14 cellular contexts compared by ENCODE assay signal in the genomic region with DNA sequence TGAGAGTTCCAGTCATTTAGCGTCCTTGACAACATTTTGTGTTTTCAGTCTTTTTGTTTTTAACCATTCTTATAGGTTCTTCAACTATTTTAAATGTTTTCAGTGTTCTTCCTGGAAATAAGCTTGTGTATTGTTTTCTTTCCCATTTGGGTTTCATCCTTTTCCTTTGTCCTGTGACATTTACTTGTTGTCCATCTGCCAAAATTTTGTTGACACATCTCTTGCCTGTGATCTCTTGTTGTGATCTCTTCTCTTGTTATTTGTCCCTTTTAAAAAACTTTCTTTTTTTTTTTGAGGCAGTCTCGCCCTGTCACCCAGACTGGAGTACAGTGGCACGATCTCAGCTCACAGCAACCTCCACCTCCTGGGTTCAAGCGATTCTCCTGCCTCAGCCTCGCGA.
DNase-seq lines count a peak whose midpoint lies in the region; ATAC-seq and TF ChIP-seq lines count a peak whose summit lies in the region.
"Had no signal": no experiment of that assay in that cellular context is flagged by ENCODE, and none has a peak within 500 bp of the region (broad histone marks: within the 10 kb centered on the region; RNA-seq: fewer than 3 reads in every experiment).

No MANE protein-coding gene starts in this region.

- peaks cover 83% of the 10 kb centered on the region for H3K36me3 ChIP-seq in SK-N-MC (ENCODE audit: insufficient read depth, low read length)
- H3K36me3 ChIP-seq in mammary epithelial cell (ENCODE audit: insufficient read depth, low read length), result peaks cover 2% of the 10 kb centered on the region
- peaks cover 0 to 64% of the 10 kb centered on the region in 2 donors for H3K36me3 ChIP-seq in gastroesophageal sphincter

- H3K27ac Mint-ChIP-seq in natural killer cell, result peak overlapping the region; percentile 57 to 68
- peak overlapping the region in 1 of 2 donors; percentile 84 for H3K27ac Mint-ChIP-seq in natural killer cell treated with Interleukin-12 subunit alpha and Interleukin-12 subunit beta and Interleukin-15 and Interleukin-18, amount 100 ng/mL, for 72 hours

- WGBS in mammary epithelial cell (ENCODE audit: low coverage, missing lambda C conversion rate), result 100% methylated on average over 6 of the region's 6 CpGs
- 93 to 94% methylated on average over 4 to 6 of the region's 6 CpGs for WGBS in gastroesophageal sphincter (ENCODE audit: low coverage in 1 of 2), 2 donors

- H3K27me3 ChIP-seq in mammary epithelial cell (ENCODE audit: insufficient read depth, low read length) (no peaks in the 10 kb centered on the region), gastroesophageal sphincter (no peaks in the 10 kb centered on the region)

- intact Hi-C loops in natural killer cell (cut with micrococcal nuclease) (no loop called here), mammary epithelial cell (cut with micrococcal nuclease) (no loop called here)

- in situ Hi-C loops in mammary epithelial cell (cut with MboI; ENCODE audit: low sequenced_read_pairs in 2 of 2), result no loop called here

- H4K20me1 ChIP-seq in mammary epithelial cell (ENCODE audit: insufficient read depth, low read length), result no peaks in the 10 kb centered on the region

- TF ChIP-seq CTCF in natural killer cell (IDR thresholded peaks at IDR 0.05), result no peak
- no peak for TF ChIP-seq CTCF in mammary epithelial cell (conservative IDR thresholded peaks at IDR 0.05 in 1 of 2, IDR thresholded peaks at IDR 0.05 in 1 of 2; ENCODE audit: extremely low read depth in 1 of 2, insufficient read depth in 1 of 2, low read depth in 1 of 2, low read length in 2 of 2)
- no peak for TF ChIP-seq CTCF in gastroesophageal sphincter (IDR thresholded peaks at IDR 0.05)

- no peaks in the 10 kb centered on the region for H3K79me2 ChIP-seq in mammary epithelial cell (ENCODE audit: insufficient read depth, low read length)

- TF ChIP-seq EP300 in gastroesophageal sphincter (IDR thresholded peaks at IDR 0.05), result no peak

- peaks cover 0 to 4% of the 10 kb centered on the region in 2 donors for H3K4me1 Mint-ChIP-seq in natural killer cell
- peaks cover 0 to 13% of the 10 kb centered on the region in 2 donors for H3K4me1 Mint-ChIP-seq in natural killer cell treated with Interleukin-12 subunit alpha and Interleukin-12 subunit beta and Interleukin-15 and Interleukin-18, amount 100 ng/mL, for 72 hours (ENCODE audit: low read depth in 2 of 2)
- H3K4me1 Mint-ChIP-seq: CD8-positive, alpha-beta memory T cell had no signal

- H3K27ac ChIP-seq in SK-N-MC (peak overlapping the region; percentile 38; the same call in 1 of the 2 replicates), mammary epithelial cell (ENCODE audit: insufficient read depth, low read depth, low read length) (no peak overlapping the region), gastroesophageal sphincter (no peak overlapping the region)
- H3K27ac ChIP-seq: HL-60 had no signal

- BruUV-seq in mammary epithelial cell (replicated peaks; lab: Mats Ljungman, UMichigan), result no TSS peak

- H3K9me3 Mint-ChIP-seq in natural killer cell, result no peaks in the 10 kb centered on the region
- no peaks in the 10 kb centered on the region for H3K9me3 Mint-ChIP-seq in natural killer cell treated with Interleukin-12 subunit alpha and Interleukin-12 subunit beta and Interleukin-15 and Interleukin-18, amount 100 ng/mL, for 72 hours
- H3K9me3 Mint-ChIP-seq: CD8-positive, alpha-beta memory T cell had no signal

- no peak overlapping the region for H3K4me3 ChIP-seq in SK-N-MC
- H3K4me3 ChIP-seq in mammary epithelial cell (replicated peaks in 1 of 3; ENCODE audit: insufficient read depth in 1 of 3, low read depth in 2 of 3, low read length in 3 of 3), result no peak overlapping the region
- H3K4me3 ChIP-seq in gastroesophageal sphincter, result no peak overlapping the region
- H3K4me3 ChIP-seq: K562 had no signal

- no peak for ATAC-seq in natural killer cell
- no peak for ATAC-seq in natural killer cell treated with Interleukin-12 subunit alpha and Interleukin-12 subunit beta and Interleukin-15 and Interleukin-18, amount 100 ng/mL, for 72 hours
- ATAC-seq in gastroesophageal sphincter, result no peak
- ATAC-seq: K562 had no signal

- no peak overlapping the region for H2AFZ ChIP-seq in mammary epithelial cell (ENCODE audit: low read depth, low read length)

- H3K9me3 ChIP-seq in SK-N-MC (ENCODE audit: low read depth, low read length) (no peaks in the 10 kb centered on the region), mammary epithelial cell (replicated peaks; ENCODE audit: insufficient read depth, low read length) (no peaks in the 10 kb centered on the region), gastroesophageal sphincter (no peaks in the 10 kb centered on the region)

- DNase-seq in natural killer cell (no peak), SK-N-MC (ENCODE audit: low read depth, low spot score) (no peak), globus pallidus (ENCODE audit: low spot score) (peak; percentile 20), mammary epithelial cell (no peak), NCI-H1417 (lab: John Stamatoyannopoulos, UW) (no peak)
- DNase-seq in natural killer cell treated with Interleukin-12 subunit alpha and Interleukin-12 subunit beta and Interleukin-15 and Interleukin-18, amount 100 ng/mL, for 72 hours (ENCODE audit: low spot score), result no peak
- DNase-seq: CD8-positive, alpha-beta memory T cell; DMS 273 treated with DMSO at 0.1 percent for 48 hours; NCI-H146; NCI-H774; SHP77 had no signal

- H3K4me3 Mint-ChIP-seq in natural killer cell, result no peak overlapping the region
- no peak overlapping the region for H3K4me3 Mint-ChIP-seq in natural killer cell treated with Interleukin-12 subunit alpha and Interleukin-12 subunit beta and Interleukin-15 and Interleukin-18, amount 100 ng/mL, for 72 hours
- H3K4me3 Mint-ChIP-seq: CD8-positive, alpha-beta memory T cell had no signal

- dilution Hi-C loops in mammary epithelial cell (cut with HindIII; ENCODE audit: low sequenced_read_pairs), result no loop called here

- H3K4me1 ChIP-seq in mammary epithelial cell (ENCODE audit: insufficient read depth, low read length) (no peaks in the 10 kb centered on the region), gastroesophageal sphincter (no peaks in the 10 kb centered on the region)

- H3K9ac ChIP-seq in SK-N-MC (ENCODE audit: insufficient read length), result no peak overlapping the region
- no peak overlapping the region for H3K9ac ChIP-seq in mammary epithelial cell (ENCODE audit: insufficient read depth, low read length)

- no peaks in the 10 kb centered on the region for H3K36me3 Mint-ChIP-seq in natural killer cell
- peaks cover 11% of the 10 kb centered on the region for H3K36me3 Mint-ChIP-seq in natural killer cell treated with Interleukin-12 subunit alpha and Interleukin-12 subunit beta and Interleukin-15 and Interleukin-18, amount 100 ng/mL, for 72 hours

- TF ChIP-seq POLR2A in gastroesophageal sphincter (IDR thresholded peaks at IDR 0.05), result no peak

- CTCF ChIA-PET in mammary epithelial cell (lab: Charles Lee; ENCODE audit: low non-redundant PET), result no interaction called here

- no peak overlapping the region for H3K4me2 ChIP-seq in mammary epithelial cell (ENCODE audit: insufficient read depth, low read depth, low read length)

- H3K27me3 Mint-ChIP-seq in natural killer cell (ENCODE audit: low read depth in 2 of 2), result no peaks in the 10 kb centered on the region
- no peaks in the 10 kb centered on the region for H3K27me3 Mint-ChIP-seq in natural killer cell treated with Interleukin-12 subunit alpha and Interleukin-12 subunit beta and Interleukin-15 and Interleukin-18, amount 100 ng/mL, for 72 hours
- H3K27me3 Mint-ChIP-seq: CD8-positive, alpha-beta memory T cell had no signal
